In the genomic region with DNA sequence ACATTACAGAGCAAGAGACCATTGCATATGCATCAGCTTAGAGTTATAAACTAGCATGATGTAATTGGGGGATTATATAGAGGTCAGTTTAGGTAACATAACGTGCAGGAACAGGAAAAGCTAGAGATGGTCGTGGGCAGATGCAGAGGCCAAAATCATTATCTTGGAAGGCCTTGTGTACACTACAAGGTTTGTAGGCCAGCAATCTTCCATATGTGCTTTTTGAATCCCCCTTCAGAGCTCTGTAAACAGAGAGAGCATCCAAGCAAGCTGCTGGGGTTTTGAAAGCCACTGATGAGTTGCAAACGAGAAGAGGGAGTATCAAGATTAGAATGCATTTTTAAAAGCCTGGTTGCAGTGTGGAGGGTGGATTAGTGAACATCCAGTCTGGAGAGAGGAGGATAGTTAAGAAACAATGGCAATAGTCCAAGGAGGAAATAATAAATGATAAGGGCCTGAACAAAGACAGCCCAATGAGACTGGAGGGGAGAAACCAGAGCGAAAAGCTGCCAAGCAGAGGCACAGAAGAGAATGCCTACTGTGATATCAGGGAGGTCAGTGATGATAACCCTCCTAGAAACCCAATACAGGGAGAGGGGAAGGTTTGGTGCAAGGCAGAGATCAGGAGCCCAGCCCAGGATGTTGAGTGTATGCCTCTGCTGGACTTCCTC, we compare ENCODE assay signal across 1 cellular context.
TF ChIP-seq lines count a peak whose summit lies in the region.

No MANE protein-coding gene starts in this region.

TF ChIP-seq in GM23338, 12 proteins besides CTCF, POLR2A, EP300 and RAD21 (continued from another document):
- TF ChIP-seq, protein P1, sequence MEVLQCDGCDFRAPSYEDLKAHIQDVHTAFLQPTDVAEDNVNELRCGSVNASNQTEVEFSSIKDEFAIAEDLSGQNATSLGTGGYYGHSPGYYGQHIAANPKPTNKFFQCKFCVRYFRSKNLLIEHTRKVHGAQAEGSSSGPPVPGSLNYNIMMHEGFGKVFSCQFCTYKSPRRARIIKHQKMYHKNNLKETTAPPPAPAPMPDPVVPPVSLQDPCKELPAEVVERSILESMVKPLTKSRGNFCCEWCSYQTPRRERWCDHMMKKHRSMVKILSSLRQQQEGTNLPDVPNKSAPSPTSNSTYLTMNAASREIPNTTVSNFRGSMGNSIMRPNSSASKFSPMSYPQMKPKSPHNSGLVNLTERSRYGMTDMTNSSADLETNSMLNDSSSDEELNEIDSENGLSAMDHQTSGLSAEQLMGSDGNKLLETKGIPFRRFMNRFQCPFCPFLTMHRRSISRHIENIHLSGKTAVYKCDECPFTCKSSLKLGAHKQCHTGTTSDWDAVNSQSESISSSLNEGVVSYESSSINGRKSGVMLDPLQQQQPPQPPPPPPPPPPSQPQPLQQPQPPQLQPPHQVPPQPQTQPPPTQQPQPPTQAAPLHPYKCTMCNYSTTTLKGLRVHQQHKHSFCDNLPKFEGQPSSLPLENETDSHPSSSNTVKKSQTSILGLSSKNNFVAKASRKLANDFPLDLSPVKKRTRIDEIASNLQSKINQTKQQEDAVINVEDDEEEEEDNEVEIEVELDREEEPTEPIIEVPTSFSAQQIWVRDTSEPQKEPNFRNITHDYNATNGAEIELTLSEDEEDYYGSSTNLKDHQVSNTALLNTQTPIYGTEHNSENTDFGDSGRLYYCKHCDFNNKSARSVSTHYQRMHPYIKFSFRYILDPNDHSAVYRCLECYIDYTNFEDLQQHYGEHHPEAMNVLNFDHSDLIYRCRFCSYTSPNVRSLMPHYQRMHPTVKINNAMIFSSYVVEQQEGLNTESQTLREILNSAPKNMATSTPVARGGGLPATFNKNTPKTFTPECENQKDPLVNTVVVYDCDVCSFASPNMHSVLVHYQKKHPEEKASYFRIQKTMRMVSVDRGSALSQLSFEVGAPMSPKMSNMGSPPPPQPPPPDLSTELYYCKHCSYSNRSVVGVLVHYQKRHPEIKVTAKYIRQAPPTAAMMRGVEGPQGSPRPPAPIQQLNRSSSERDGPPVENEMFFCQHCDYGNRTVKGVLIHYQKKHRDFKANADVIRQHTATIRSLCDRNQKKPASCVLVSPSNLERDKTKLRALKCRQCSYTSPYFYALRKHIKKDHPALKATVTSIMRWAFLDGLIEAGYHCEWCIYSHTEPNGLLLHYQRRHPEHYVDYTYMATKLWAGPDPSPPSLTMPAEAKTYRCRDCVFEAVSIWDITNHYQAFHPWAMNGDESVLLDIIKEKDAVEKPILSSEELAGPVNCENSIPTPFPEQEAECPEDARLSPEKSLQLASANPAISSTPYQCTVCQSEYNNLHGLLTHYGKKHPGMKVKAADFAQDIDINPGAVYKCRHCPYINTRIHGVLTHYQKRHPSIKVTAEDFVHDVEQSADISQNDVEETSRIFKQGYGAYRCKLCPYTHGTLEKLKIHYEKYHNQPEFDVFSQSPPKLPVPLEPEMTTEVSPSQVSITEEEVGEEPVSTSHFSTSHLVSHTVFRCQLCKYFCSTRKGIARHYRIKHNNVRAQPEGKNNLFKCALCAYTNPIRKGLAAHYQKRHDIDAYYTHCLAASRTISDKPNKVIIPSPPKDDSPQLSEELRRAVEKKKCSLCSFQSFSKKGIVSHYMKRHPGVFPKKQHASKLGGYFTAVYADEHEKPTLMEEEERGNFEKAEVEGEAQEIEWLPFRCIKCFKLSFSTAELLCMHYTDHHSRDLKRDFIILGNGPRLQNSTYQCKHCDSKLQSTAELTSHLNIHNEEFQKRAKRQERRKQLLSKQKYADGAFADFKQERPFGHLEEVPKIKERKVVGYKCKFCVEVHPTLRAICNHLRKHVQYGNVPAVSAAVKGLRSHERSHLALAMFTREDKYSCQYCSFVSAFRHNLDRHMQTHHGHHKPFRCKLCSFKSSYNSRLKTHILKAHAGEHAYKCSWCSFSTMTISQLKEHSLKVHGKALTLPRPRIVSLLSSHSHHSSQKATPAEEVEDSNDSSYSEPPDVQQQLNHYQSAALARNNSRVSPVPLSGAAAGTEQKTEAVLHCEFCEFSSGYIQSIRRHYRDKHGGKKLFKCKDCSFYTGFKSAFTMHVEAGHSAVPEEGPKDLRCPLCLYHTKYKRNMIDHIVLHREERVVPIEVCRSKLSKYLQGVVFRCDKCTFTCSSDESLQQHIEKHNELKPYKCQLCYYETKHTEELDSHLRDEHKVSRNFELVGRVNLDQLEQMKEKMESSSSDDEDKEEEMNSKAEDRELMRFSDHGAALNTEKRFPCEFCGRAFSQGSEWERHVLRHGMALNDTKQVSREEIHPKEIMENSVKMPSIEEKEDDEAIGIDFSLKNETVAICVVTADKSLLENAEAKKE (CRISPR knock-in tag; IDR thresholded peaks at IDR 0.05) = no peak
- TF ChIP-seq, protein P2, sequence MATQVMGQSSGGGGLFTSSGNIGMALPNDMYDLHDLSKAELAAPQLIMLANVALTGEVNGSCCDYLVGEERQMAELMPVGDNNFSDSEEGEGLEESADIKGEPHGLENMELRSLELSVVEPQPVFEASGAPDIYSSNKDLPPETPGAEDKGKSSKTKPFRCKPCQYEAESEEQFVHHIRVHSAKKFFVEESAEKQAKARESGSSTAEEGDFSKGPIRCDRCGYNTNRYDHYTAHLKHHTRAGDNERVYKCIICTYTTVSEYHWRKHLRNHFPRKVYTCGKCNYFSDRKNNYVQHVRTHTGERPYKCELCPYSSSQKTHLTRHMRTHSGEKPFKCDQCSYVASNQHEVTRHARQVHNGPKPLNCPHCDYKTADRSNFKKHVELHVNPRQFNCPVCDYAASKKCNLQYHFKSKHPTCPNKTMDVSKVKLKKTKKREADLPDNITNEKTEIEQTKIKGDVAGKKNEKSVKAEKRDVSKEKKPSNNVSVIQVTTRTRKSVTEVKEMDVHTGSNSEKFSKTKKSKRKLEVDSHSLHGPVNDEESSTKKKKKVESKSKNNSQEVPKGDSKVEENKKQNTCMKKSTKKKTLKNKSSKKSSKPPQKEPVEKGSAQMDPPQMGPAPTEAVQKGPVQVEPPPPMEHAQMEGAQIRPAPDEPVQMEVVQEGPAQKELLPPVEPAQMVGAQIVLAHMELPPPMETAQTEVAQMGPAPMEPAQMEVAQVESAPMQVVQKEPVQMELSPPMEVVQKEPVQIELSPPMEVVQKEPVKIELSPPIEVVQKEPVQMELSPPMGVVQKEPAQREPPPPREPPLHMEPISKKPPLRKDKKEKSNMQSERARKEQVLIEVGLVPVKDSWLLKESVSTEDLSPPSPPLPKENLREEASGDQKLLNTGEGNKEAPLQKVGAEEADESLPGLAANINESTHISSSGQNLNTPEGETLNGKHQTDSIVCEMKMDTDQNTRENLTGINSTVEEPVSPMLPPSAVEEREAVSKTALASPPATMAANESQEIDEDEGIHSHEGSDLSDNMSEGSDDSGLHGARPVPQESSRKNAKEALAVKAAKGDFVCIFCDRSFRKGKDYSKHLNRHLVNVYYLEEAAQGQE (IDR thresholded peaks at IDR 0.05; ENCODE audit: unreplicated experiment) = no peak
